Comparison of ENCODE assay signal across 1 cellular context in the genomic region with DNA sequence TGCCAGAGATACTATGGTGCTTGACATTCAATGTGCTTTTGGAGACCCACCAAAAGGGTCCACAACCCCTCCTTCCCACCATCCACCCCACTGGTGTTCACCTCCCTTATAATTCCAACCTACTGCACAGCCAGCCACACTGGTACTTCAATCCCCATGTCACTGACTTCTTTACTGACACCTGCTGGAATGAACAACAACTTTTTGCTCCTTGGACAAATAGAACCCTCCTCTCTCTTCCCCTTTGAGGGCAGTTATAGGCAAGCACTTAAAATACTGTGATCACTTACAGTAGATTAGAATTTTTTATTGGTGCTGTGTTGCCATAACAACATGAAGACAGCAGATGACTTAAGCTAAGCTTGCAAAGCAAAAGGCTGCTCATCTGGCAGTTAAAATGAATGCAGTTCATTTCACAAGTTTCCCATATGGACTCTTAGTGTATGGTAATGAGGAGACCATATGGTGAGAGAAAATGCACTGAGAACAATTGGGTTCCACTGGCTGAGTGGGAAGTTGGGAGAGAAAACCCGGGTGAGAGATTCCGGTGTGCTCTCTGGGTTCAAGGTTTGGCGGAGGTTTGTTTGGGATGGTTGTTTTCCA.
TF ChIP-seq lines count a peak whose summit lies in the region.

No MANE protein-coding gene starts in this region.

TF ChIP-seq in liver, 16 proteins besides CTCF, POLR2A, EP300 and RAD21 (continued from another document):
- TF ChIP-seq GABPA (IDR thresholded peaks at IDR 0.05 in 1 of 2, conservative IDR thresholded peaks at IDR 0.05 in 1 of 2) (no peak), EGR1 (IDR thresholded peaks at IDR 0.05; ENCODE audit: low read depth in 2 of 2) (no peak)
